ENCODE assay signal across 18 cellular contexts in the genomic region with DNA sequence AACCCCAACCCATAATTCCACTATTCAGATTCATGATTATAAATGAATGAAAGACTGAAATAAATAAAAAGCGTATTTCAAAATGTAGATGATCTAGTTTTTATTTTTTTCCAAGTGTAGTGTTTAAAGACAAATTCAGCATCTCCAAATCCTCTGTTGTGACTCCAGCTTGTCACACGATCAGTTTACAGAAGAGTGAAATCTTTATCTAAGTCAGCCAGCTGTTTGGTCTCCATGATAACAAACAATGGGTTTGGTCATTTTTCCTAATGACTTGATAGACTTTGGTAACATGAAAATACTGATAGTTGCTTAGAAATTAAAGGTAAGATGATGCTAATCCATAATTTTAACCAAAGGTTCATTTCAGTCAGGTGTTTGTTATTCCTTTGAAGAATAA.
DNase-seq lines count a peak whose midpoint lies in the region; ATAC-seq, FAIRE-seq and TF ChIP-seq lines count a peak whose summit lies in the region.
"Had no signal": no experiment of that assay in that cellular context is flagged by ENCODE, and none has a peak within 500 bp of the region (broad histone marks: within the 10 kb centered on the region; RNA-seq: fewer than 3 reads in every experiment).

No MANE protein-coding gene starts in this region.

- TF ChIP-seq CTCF in K562 (IDR thresholded peaks at IDR 0.05 in 2 of 3, conservative IDR thresholded peaks at IDR 0.05 in 1 of 3; ENCODE audit: insufficient read depth in 2 of 3, low read depth in 1 of 3, low read length in 3 of 3), result no peak

- H3K9me1 ChIP-seq in K562 (ENCODE audit: control insufficient read depth, insufficient read depth, low read length), result no peaks in the 10 kb centered on the region

- in situ Hi-C loops in K562 (cut with MboI), result no loop called here

- no peak for FAIRE-seq in K562 (lab: Jason Lieb, UNC)
- FAIRE-seq: H1, HTR-8/SVneo had no signal

- no peaks in the 10 kb centered on the region for H3K79me2 ChIP-seq in K562 (ENCODE audit: control insufficient read depth, insufficient read depth, low read length)

- H3K27me3 ChIP-seq in HUES48 (ENCODE audit: control insufficient read depth, insufficient read depth, low read length) (no peaks in the 10 kb centered on the region), K562 (ENCODE audit: control insufficient read depth in 2 of 2, insufficient read depth in 2 of 2, low read length in 2 of 2) (peaks cover 0 to 2% of the 10 kb centered on the region in 2 experiments; a peak in 1 of 5 replicates)

- no peak for TF ChIP-seq RAD21 in K562 (CRISPR knock-in tag; conservative IDR thresholded peaks at IDR 0.05 in 1 of 2, IDR thresholded peaks at IDR 0.05 in 1 of 2)

- DNase-seq in DMS53 (lab: John Stamatoyannopoulos, UW) (peak; percentile 99), K562 (ENCODE audit: extremely low read depth in 1 of 4, low spot score in 3 of 4) (no peak), left kidney (ENCODE audit: low read depth, low spot score) (peak; percentile 32), cerebellum (ENCODE audit: low spot score) (no peak), dedifferentiated amniotic fluid mesenchymal stem cell (ENCODE audit: extremely low spot score) (no peak)
- DNase-seq: CD4-positive, CD25-positive, alpha-beta regulatory T cell; COR-L47; DMS 273 treated with DMSO at 0.1 percent for 48 hours; IMR-90; NCI-H2081 treated with DMSO at 0.1 percent for 48 hours; NCI-H446 treated with DMSO at 0.1 percent for 48 hours; NCI-H774 had no signal

- TF ChIP-seq POLR2A in K562 (conservative IDR thresholded peaks at IDR 0.05), result no peak

- 0% methylated on average over 2 of the region's 2 CpGs for WGBS in K562 (ENCODE audit: insufficient coverage, low coverage, missing lambda C conversion rate)

- no peak for TF ChIP-seq EP300 in K562 (IDR thresholded peaks at IDR 0.05; ENCODE audit: low read length)

- H3K9ac ChIP-seq in HUES48 (ENCODE audit: low read depth, low read length) (no peak overlapping the region), K562 (ENCODE audit: insufficient read depth in 1 of 2, low read depth in 2 of 2, low read length in 2 of 2) (no peak overlapping the region)

- CTCF ChIA-PET in K562 (lab: Yijun Ruan, JAX; ENCODE audit: low intra/inter-chr PET ratio), result no interaction called here

- no peaks in the 10 kb centered on the region for H4K20me1 ChIP-seq in K562 (replicated peaks; ENCODE audit: control insufficient read depth, insufficient read depth, low read length)

- POLR2A ChIA-PET in K562 (lab: Yijun Ruan, JAX), result no interaction called here

- ATAC-seq in K562, result no peak
- no peak for ATAC-seq in GM19023 (IDR thresholded peaks at IDR 0.05; ENCODE audit: unreplicated experiment)
- ATAC-seq: HCT116, Right ventricle myocardium inferior had no signal

- no peaks in the 10 kb centered on the region for H3K9me3 ChIP-seq in HUES48 (ENCODE audit: control insufficient read depth, insufficient read depth, low read length)
- no peaks in the 10 kb centered on the region for H3K9me3 ChIP-seq in K562 (replicated peaks; ENCODE audit: control insufficient read depth, insufficient read depth, low read depth, low read length)

- intact Hi-C loops in K562 (cut with micrococcal nuclease), result no loop called here

- H3K4me3 ChIP-seq in HUES48 (ENCODE audit: low read depth, low read length) (no peak overlapping the region), K562 (no peak overlapping the region)

- H3K36me3 ChIP-seq in HUES48 (ENCODE audit: control insufficient read depth, insufficient read depth, low read length) (no peaks in the 10 kb centered on the region), K562 (ENCODE audit: control insufficient read depth, insufficient read depth, low read length) (no peaks in the 10 kb centered on the region)

- H3K4me1 ChIP-seq in HUES48 (ENCODE audit: control insufficient read depth, insufficient read depth, low read length), result peaks cover 14% of the 10 kb centered on the region
- no peaks in the 10 kb centered on the region for H3K4me1 ChIP-seq in K562 (replicated peaks in 1 of 2; ENCODE audit: control insufficient read depth in 2 of 2, insufficient read depth in 2 of 2, low read length in 2 of 2)

- H3K27ac ChIP-seq in HUES48 (ENCODE audit: low read depth, low read length) (peak overlapping the region; percentile 2), K562 (ENCODE audit: extremely low read depth, low read depth, low read length) (no peak overlapping the region)

- H3K4me2 ChIP-seq in K562 (ENCODE audit: insufficient read depth, low read length), result no peak overlapping the region

- BruUV-seq in K562 (replicated peaks; lab: Mats Ljungman, UMichigan), result no TSS peak

- no peak overlapping the region for H2AFZ ChIP-seq in K562 (ENCODE audit: low read depth, low read length)

TF ChIP-seq in K562, 482 proteins besides CTCF, POLR2A, EP300 and RAD21 (continues in another document):
- TF ChIP-seq GABPB1 (CRISPR knock-in tag; IDR thresholded peaks at IDR 0.05) (no peak), L3MBTL2 (IDR thresholded peaks at IDR 0.05) (no peak), ETV1 (tag; conservative IDR thresholded peaks at IDR 0.05; ENCODE audit: low read depth) (no peak), CHD7 (IDR thresholded peaks at IDR 0.05; ENCODE audit: low read depth, low read length) (no peak)

Comparison
In these comparisons a context has a peak if more than half of its experiments do, and no peak if none do; other contexts are left out.
1. DNase-seq: peak in DMS53 (single experiment) and left kidney (single experiment); none in K562 (0 of 4), cerebellum (single experiment) and dedifferentiated amniotic fluid mesenchymal stem cell (single experiment).